12 cellular contexts compared by ENCODE assay signal in genomic region chr1:236018885-236019453, GRCh38. TPM values are rescaled to one million over a fixed set of nuclear protein-coding genes. Genes with fewer than 3 reads are reported as not detected.
DNase-seq lines count a peak whose midpoint lies in the region; ATAC-seq and TF ChIP-seq lines count a peak whose summit lies in the region.
"Had no signal": no experiment of that assay in that cellular context is flagged by ENCODE, and none has a peak within 500 bp of the region (broad histone marks: within the 10 kb centered on the region; RNA-seq: fewer than 3 reads in every experiment).

No MANE protein-coding gene starts in this region.

- H3K9me2 ChIP-seq in GM23248 (ENCODE audit: insufficient read depth) = no peaks in the 10 kb centered on the region

- H2AFZ ChIP-seq in GM23248 = no peak overlapping the region

- in situ Hi-C loops in GM23248 (cut with MboI) = no loop called here

- TF ChIP-seq POLR2A in lower leg skin (IDR thresholded peaks at IDR 0.05) = no peak

- peak overlapping the region; percentile 7; the same call in 1 of the 2 replicates for H3K9ac ChIP-seq in GM23248

- no peak for TF ChIP-seq CTCF in lower leg skin (IDR thresholded peaks at IDR 0.05)

- H3K4me2 ChIP-seq in GM23248 (ENCODE audit: unreplicated experiment) = peak overlapping the region; percentile 50

- H3K36me3 ChIP-seq in GM23248 (ENCODE audit: low read depth) = peaks cover 6% of the 10 kb centered on the region; the same call in 1 of the 2 replicates
- H3K36me3 ChIP-seq: BE2C had no signal

- H3K27ac ChIP-seq in GM23248 (peak overlapping the region; percentile 82), skin epidermis (peak overlapping the region in 12 of 21 experiments; percentile 3 to 79 (median 54))

- intact Hi-C loops in lower leg skin (cut with DNase I; ENCODE audit: low total_unique reads) = no loop called here

- no peaks in the 10 kb centered on the region for H3K27me3 ChIP-seq in GM23248 (replicated peaks; ENCODE audit: insufficient read depth)
- H3K27me3 ChIP-seq: BE2C had no signal

- H3F3A ChIP-seq in GM23248 (ENCODE audit: insufficient read depth) = peaks cover 59% of the 10 kb centered on the region

- DNase-seq in GM23248 = peak; percentile 77
- peak; percentile 69 for DNase-seq in fibroblast of peridontal ligament (ENCODE audit: extremely low read depth)
- DNase-seq in lower leg skin (ENCODE audit: low spot score in 2 of 2) = peak; percentile 87 to 96
- DNase-seq in activated CD8-positive, alpha-beta memory T cell treated with anti-CD3 and anti-CD28 coated beads, Interleukin-2, amount 50 U/mL, for 48 hours = no peak
- DNase-seq in cerebellum (ENCODE audit: low spot score) = no peak
- DNase-seq in stimulated activated naive CD8-positive, alpha-beta T cell treated with anti-CD3 and anti-CD28 coated beads, Interleukin-15, Interleukin-2, amounts not matched to agents 100 U/mL and 50 U/mL, for 24 hours = no peak
- DNase-seq: BE2C, NCI-H2227 treated with DMSO at 0.1 percent for 48 hours, posterior cingulate gyrus, T-helper 17 cell had no signal

- H4K20me1 ChIP-seq in GM23248 (ENCODE audit: insufficient read depth) = no peaks in the 10 kb centered on the region

- WGBS in GM23248 (ENCODE audit: low coverage in 1 of 2, low lambda C conversion rate in 2 of 2, missing lambda C conversion rate in 2 of 2), 2 experiments = 21 to 26% methylated on average over 5 of the region's 5 CpGs
- WGBS in lower leg skin, 2 donors = 40 to 41% methylated on average over 5 of the region's 5 CpGs

- H3K9me3 ChIP-seq in GM23248 (ENCODE audit: low read depth) = no peaks in the 10 kb centered on the region
- H3K9me3 ChIP-seq: BE2C had no signal

- ATAC-seq in HG03378 (IDR thresholded peaks at IDR 0.05; ENCODE audit: unreplicated experiment) = no peak
- no peak for ATAC-seq in stimulated activated naive CD8-positive, alpha-beta T cell treated with anti-CD3 and anti-CD28 coated beads, Interleukin-15, Interleukin-2, amounts not matched to agents 100 U/mL and 50 U/mL, for 24 hours
- ATAC-seq: T-helper 17 cell had no signal

- H3K79me2 ChIP-seq in GM23248 (ENCODE audit: insufficient read depth) = no peaks in the 10 kb centered on the region

- H3K4me1 ChIP-seq in GM23248 (ENCODE audit: insufficient read depth) = peaks cover 54% of the 10 kb centered on the region
- H3K4me1 ChIP-seq: BE2C had no signal

- no peak overlapping the region for H3K4me3 ChIP-seq in GM23248
- H3K4me3 ChIP-seq in lower leg skin (ENCODE audit: low read depth, poor library complexity, severe bottlenecking) = no peak overlapping the region
- no peak overlapping the region for H3K4me3 ChIP-seq in skin epidermis

RNA-seq across cellular contexts. Expression of gene NID1, which starts 45.9 kb away (rescaled TPM):
- total RNA-seq in GM23248 (2014; rRNA removed; shearing (Covaris generic)) = 73.6 and 77.7 TPM in 2 replicates
- polyA plus RNA-seq in GM23248 (2016; fragmentation: Nextera tagmentation; extraction: Ambion mirVana) = 79.1 and 82.0 TPM in 2 replicates
- total RNA-seq in lower leg skin = 10 to 100 TPM; 23.4 to 80.0 (median 30.7) TPM
- total RNA-seq in cerebellum = 41.9 TPM

Comparison
In these comparisons a context has a peak if more than half of its experiments do, and no peak if none do; other contexts are left out.
1. DNase-seq: peak in GM23248 (single experiment), fibroblast of peridontal ligament (single experiment) and lower leg skin (2 of 2); none in activated CD8-positive, alpha-beta memory T cell treated with anti-CD3 and anti-CD28 coated beads, Interleukin-2, amount 50 U/mL, for 48 hours (single experiment), cerebellum (single experiment) and stimulated activated naive CD8-positive, alpha-beta T cell treated with anti-CD3 and anti-CD28 coated beads, Interleukin-15, Interleukin-2, amounts not matched to agents 100 U/mL and 50 U/mL, for 24 hours (single experiment).